8 cellular contexts compared by ENCODE assay signal in the genomic region with DNA sequence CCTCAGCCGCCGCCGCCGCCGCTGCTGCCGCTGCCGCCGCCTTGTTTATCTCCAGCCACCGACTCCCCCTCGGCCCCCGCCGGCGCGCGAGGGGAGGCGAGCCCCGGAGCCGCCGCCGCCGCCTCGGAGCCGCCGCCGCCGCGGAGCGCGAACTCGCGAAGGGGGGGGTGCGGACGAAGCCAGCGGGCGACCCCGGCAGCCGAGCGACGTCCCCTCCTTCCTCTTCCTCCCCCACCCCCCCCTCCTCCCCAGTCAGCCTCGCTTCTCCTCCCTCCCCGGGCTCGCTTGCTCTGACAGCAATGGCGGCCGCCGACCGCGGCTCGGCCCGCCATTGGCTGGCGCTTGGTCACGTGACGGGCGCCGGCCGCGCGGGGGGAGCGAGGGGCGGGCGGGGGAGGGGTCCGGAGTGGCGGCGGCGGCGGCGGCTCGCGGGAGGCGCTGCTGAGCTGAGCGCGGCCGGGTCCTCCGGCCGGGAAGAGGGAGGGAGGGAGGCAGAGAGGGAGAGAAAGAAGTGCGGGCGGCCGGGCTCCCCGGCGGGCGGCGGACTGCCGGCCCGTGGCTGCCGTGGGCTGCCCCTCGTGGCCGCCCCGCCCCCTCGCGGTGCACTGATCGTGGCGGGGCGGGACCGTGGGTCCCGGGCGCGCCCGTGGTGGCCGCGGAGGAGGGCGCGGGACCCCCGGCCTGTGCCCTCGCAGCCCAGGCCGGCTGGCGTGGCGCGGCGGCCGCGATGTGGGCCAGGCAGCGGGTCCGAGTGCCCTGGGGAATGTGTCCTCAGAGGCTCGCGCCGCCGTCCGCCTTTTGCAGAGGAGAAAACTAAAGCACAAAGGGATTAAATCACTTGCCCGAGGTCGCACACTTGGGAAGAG. TPM values are rescaled to one million over a fixed set of nuclear protein-coding genes. Genes with fewer than 3 reads are reported as not detected.
A peak's percentile ranks its signal among the peaks of the same experiment; 100 is the strongest.
DNase-seq lines count a peak whose midpoint lies in the region; FAIRE-seq and TF ChIP-seq lines count a peak whose summit lies in the region.

A gene (minus strand): TSS at position 301 of the 866 bp plus-strand sequence. CDS start 562 bp downstream, outside the sequence.

- POLR2A ChIA-PET in endothelial cell of umbilical vein (lab: Charles Lee): no interaction called here

- peak; percentile 68 for FAIRE-seq in endothelial cell of umbilical vein (lab: Jason Lieb, UNC)

- peak within 1 kb of the TSS; percentile 63 for H3K9ac ChIP-seq in OCI-LY1 (ENCODE audit: low read length)
- peak within 1 kb of the TSS; percentile 84 for H3K9ac ChIP-seq in endothelial cell of umbilical vein (replicated peaks; ENCODE audit: extremely low read depth, insufficient read depth, low read length)

- H3K79me2 ChIP-seq in OCI-LY1 (ENCODE audit: insufficient read depth, low read length) (peaks cover 21% of the 10 kb centered on the region), endothelial cell of umbilical vein (ENCODE audit: control insufficient read depth, insufficient read depth, low read length) (peaks cover 42% of the 10 kb centered on the region)

- H2AFZ ChIP-seq in OCI-LY1 (ENCODE audit: low read length) (0 out of 2 replicates have a peak within 1 kb of the TSS, but pooled peaks have one; percentile 72), endothelial cell of umbilical vein (ENCODE audit: low read depth, low read length) (peak within 1 kb of the TSS; percentile 89)

- CTCF ChIA-PET in endothelial cell of umbilical vein (lab: Charles Lee): interaction anchor here (0.6 to 2.5 kb wide), 13 partner anchors 20 to 322 kb away, joined by 3 to 8 read pairs (median 4); no protein-coding TSS in a partner anchor

- peak; percentile 93 for DNase-seq in COLO829 (ENCODE audit: low spot score)
- peak; percentile 99 for DNase-seq in GM20000 (ENCODE audit: low spot score)
- peak; percentile 65 for DNase-seq in HT1080 (ENCODE audit: low read depth)
- DNase-seq in activated T-cell treated with anti-CD3 and anti-CD28 coated beads for 1 hour (ENCODE audit: low read depth): peak; percentile 83
- peak; percentile 82 for DNase-seq in endothelial cell of umbilical vein (ENCODE audit: low read depth, low spot score)
- DNase-seq in middle frontal gyrus (ENCODE audit: extremely low spot score, low spot score): peak; percentile 75
- peak; percentile 81 to 82 for DNase-seq in stimulated activated CD8-positive, alpha-beta memory T cell treated with anti-CD3 and anti-CD28 coated beads, Interleukin-2, amount 100 ng/mL, for 1 hour (ENCODE audit: low read depth in 2 of 2)

- intact Hi-C loops in endothelial cell of umbilical vein (cut with micrococcal nuclease): loop anchor here (1.0 to 5.0 kb wide), 9 partner anchors 41 to 410 kb away; no protein-coding TSS in a partner anchor

- H3K4me1 ChIP-seq in OCI-LY1 (ENCODE audit: insufficient read depth, low read length, severe bottlenecking): peaks cover 16% of the 10 kb centered on the region
- peaks cover 19% of the 10 kb centered on the region for H3K4me1 ChIP-seq in endothelial cell of umbilical vein (ENCODE audit: control insufficient read depth, extremely low read depth, insufficient read depth, low read length)

- no peaks in the 10 kb centered on the region for H3F3A ChIP-seq in OCI-LY1 (ENCODE audit: insufficient read depth, low read length)

- no peaks in the 10 kb centered on the region for H3K36me3 ChIP-seq in OCI-LY1 (ENCODE audit: insufficient read depth, low read length)
- no peaks in the 10 kb centered on the region for H3K36me3 ChIP-seq in endothelial cell of umbilical vein (ENCODE audit: control insufficient read depth in 2 of 2, extremely low read depth in 1 of 2, insufficient read depth in 2 of 2, low read length in 2 of 2)

- H4K20me1 ChIP-seq in OCI-LY1 (ENCODE audit: insufficient read depth, low read length) (peaks cover 4% of the 10 kb centered on the region; the same call in 1 of the 2 replicates), endothelial cell of umbilical vein (replicated peaks; ENCODE audit: control insufficient read depth, extremely low read depth, insufficient read depth, low read length) (peaks cover 17% of the 10 kb centered on the region)

- H3K4me2 ChIP-seq in OCI-LY1 (ENCODE audit: low read length) (peak within 1 kb of the TSS; percentile 82), endothelial cell of umbilical vein (ENCODE audit: insufficient read depth, low read length) (peak within 1 kb of the TSS; percentile 98)

- no peaks in the 10 kb centered on the region for H3K9me1 ChIP-seq in endothelial cell of umbilical vein (replicated peaks; ENCODE audit: control insufficient read depth, extremely low read depth, insufficient read depth, low read length)

- TF ChIP-seq POLR2A in endothelial cell of umbilical vein (IDR thresholded peaks at IDR 0.05; ENCODE audit: low read depth, low read length): no peak

- dilution Hi-C loops in endothelial cell of umbilical vein (cut with MboI; ENCODE audit: extremely low pct_ligation_motif_present, low sequenced_read_pairs): no loop called here

- no peak within 1 kb of the TSS for H3K27ac ChIP-seq in OCI-LY1 (ENCODE audit: low read depth, low read length, poor library complexity, severe bottlenecking)
- H3K27ac ChIP-seq in endothelial cell of umbilical vein (ENCODE audit: insufficient read depth, low read depth, low read length): peak within 1 kb of the TSS; percentile 62

- H3K9me2 ChIP-seq in OCI-LY1 (ENCODE audit: low read depth, low read length): no peaks in the 10 kb centered on the region

- TF ChIP-seq CTCF in GM20000 (IDR thresholded peaks at IDR 0.05; ENCODE audit: extremely low read depth, missing control alignments) (no peak), OCI-LY1 (IDR thresholded peaks at IDR 0.05; ENCODE audit: low read length) (no peak), endothelial cell of umbilical vein (IDR thresholded peaks at IDR 0.05; ENCODE audit: extremely low read depth in 1 of 2, insufficient read depth in 1 of 2, low read depth in 1 of 2, low read length in 2 of 2) (peak; percentile 5 to 24)

- no TSS peak for BruUV-seq in endothelial cell of umbilical vein (replicated peaks; lab: Mats Ljungman, UMichigan)

- H3K9me3 ChIP-seq in OCI-LY1 (ENCODE audit: low read length) (no peaks in the 10 kb centered on the region), endothelial cell of umbilical vein (replicated peaks; ENCODE audit: control insufficient read depth, insufficient read depth, low read length) (no peaks in the 10 kb centered on the region)

- H3K4me3 ChIP-seq in OCI-LY1 (ENCODE audit: low read depth, low read length, poor library complexity, severe bottlenecking) (peak within 1 kb of the TSS; percentile 73), endothelial cell of umbilical vein (replicated peaks in 1 of 3; ENCODE audit: insufficient read depth in 1 of 3, low read depth in 1 of 3, low read length in 3 of 3) (peak within 1 kb of the TSS; percentile 90 to 94 (median 91))

- H3K27me3 ChIP-seq in OCI-LY1 (ENCODE audit: insufficient read depth, low read length) (no peaks in the 10 kb centered on the region; the same call in 1 of the 2 replicates), endothelial cell of umbilical vein (ENCODE audit: control insufficient read depth in 2 of 2, insufficient read depth in 2 of 2, low read length in 2 of 2) (no peaks in the 10 kb centered on the region)

TF ChIP-seq in endothelial cell of umbilical vein, 7 proteins besides CTCF, POLR2A, EP300 and RAD21:
- TF ChIP-seq, protein P1, sequence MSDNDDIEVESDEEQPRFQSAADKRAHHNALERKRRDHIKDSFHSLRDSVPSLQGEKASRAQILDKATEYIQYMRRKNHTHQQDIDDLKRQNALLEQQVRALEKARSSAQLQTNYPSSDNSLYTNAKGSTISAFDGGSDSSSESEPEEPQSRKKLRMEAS (IDR thresholded peaks at IDR 0.05; ENCODE audit: insufficient read depth, insufficient read length): peak; percentile 24
- TF ChIP-seq JUN (IDR thresholded peaks at IDR 0.05; ENCODE audit: borderline replicate concordance, insufficient read depth, insufficient read length, low read depth) (no peak), POLR2AphosphoS5 (IDR thresholded peaks at IDR 0.05; ENCODE audit: insufficient read depth, low read depth, low read length) (peak; percentile 16)

RNA-seq across cellular contexts. Expression of the gene that starts here (rescaled TPM):
- total RNA-seq in HT1080 (2014; rRNA removed; shearing (Covaris generic)): 25.8 and 27.5 TPM in 2 replicates
- polyA plus RNA-seq in HT1080 (2015; cell fraction: cytosol; rRNA removed): 19.0 and 28.7 TPM in 2 replicates
- polyA plus RNA-seq in HT1080 (2015; cell fraction: nucleus; rRNA removed): 47.2 and 51.0 TPM in 2 replicates
- total RNA-seq in endothelial cell of umbilical vein: 82.7 and 93.6 TPM in 2 replicates
- 22.7 and 27.4 TPM in 2 replicates for polyA plus RNA-seq in endothelial cell of umbilical vein
- 20.3 and 20.7 TPM in 2 replicates for polyA plus RNA-seq in endothelial cell of umbilical vein (2011; cell fraction: cytosol; rRNA removed)
- polyA plus RNA-seq in endothelial cell of umbilical vein (2011; cell fraction: nucleus; rRNA removed): 102 and 124 TPM in 2 replicates
- polyA plus RNA-seq in endothelial cell of umbilical vein (2012): 27.6 and 36.3 TPM in 2 replicates
- polyA minus RNA-seq in endothelial cell of umbilical vein: 170 and 191 TPM in 2 replicates
- polyA minus RNA-seq in endothelial cell of umbilical vein (2011; cell fraction: cytosol; rRNA and poly(A)+ RNA removed): 28.2 TPM
- polyA minus RNA-seq in endothelial cell of umbilical vein (2011; cell fraction: nucleus; rRNA and poly(A)+ RNA removed): 380 and 552 TPM in 2 replicates

Comparison
In these comparisons a context has a peak if more than half of its experiments do, and no peak if none do; other contexts are left out.
1. CTCF ChIP-seq: peak in endothelial cell of umbilical vein (2 of 2); none in GM20000 (single experiment) and OCI-LY1 (single experiment).
2. Peak in every context shown above with its lines, with median percentiles within 50 percentile points of each other: DNase-seq.